Comparison of ENCODE assay signal across 1 cellular context in the genomic region with DNA sequence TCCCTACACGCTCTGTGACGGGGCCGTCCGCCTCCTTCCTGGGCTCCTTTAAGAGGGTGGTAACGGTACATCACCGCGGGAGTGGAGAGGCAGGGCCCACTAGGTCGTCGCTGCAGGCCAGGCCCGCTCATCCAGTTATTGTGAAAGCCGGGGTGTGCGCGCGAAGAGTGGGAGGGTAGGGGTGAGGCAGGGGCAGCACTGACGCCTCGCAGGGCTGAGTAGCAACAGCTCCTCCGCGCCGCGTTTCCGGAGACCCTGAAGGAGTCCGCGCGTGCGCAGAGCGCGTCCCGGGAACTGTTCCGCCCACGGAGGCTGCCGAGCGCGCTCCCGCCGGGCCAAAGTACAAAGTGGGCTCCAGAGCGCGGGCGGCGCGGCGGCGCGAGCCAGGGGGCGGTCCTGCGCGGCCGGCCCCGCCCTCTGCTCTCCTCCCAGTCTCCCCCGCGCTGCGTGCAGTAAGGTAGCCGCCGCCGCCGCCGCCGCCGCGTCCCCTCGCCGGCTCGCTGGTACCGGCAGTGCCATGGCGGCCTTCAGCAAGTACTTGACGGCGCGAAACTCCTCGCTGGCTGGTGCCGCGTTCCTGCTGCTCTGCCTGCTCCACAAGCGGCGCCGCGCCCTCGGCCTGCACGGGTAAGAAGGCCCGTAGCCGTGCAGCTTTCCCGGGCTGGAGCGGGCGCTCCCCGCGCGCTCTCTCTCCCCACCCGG.
TF ChIP-seq lines count a peak whose summit lies in the region.

Gene ABCD3 (plus strand): TSS at position 428 of the 702 bp plus-strand sequence. CDS start 90 bp downstream, at position 518.

TF ChIP-seq in GM12878, 131 proteins besides CTCF, POLR2A, EP300 and RAD21 (continued from another document and continues in another):
- TF ChIP-seq MLLT1 (IDR thresholded peaks at IDR 0.05) (peak; percentile 67; the same call in 1 of the 2 replicates), CHD4 (IDR thresholded peaks at IDR 0.05) (no peak), CBX3 (IDR thresholded peaks at IDR 0.05; ENCODE audit: borderline replicate concordance, low read depth) (no peak), BRCA1 (IDR thresholded peaks at IDR 0.05; ENCODE audit: low read depth, low read length) (no peak), SREBF2 (IDR thresholded peaks at IDR 0.05; ENCODE audit: low read length) (no peak), RUNX3 (IDR thresholded peaks at IDR 0.05; ENCODE audit: low read length) (peak; percentile 21; the same call in 1 of the 2 replicates), NFYA (IDR thresholded peaks at IDR 0.05; ENCODE audit: borderline replicate concordance, low read depth, low read length) (no peak), ATF2 (IDR thresholded peaks at IDR 0.05; ENCODE audit: low read length) (no peak), NFXL1 (IDR thresholded peaks at IDR 0.05; ENCODE audit: borderline replicate concordance) (peak; percentile 88), RB1 (IDR thresholded peaks at IDR 0.05; ENCODE audit: borderline replicate concordance) (peak; percentile 88), DPF2 (IDR thresholded peaks at IDR 0.05) (peak; percentile 77), SIX5 (IDR thresholded peaks at IDR 0.05; ENCODE audit: low read depth, low read length, severe bottlenecking) (no peak), PBX3 (IDR thresholded peaks at IDR 0.05; ENCODE audit: insufficient replicate concordance, low read depth, low read length) (no peak), NRF1 (conservative IDR thresholded peaks at IDR 0.05; ENCODE audit: low read depth, low read length) (peak; percentile 72), MYB (IDR thresholded peaks at IDR 0.05; ENCODE audit: borderline replicate concordance, low read depth, low read length) (no peak), SMC3 (IDR thresholded peaks at IDR 0.05; ENCODE audit: borderline replicate concordance, low read length) (no peak), IKZF1 (conservative IDR thresholded peaks at IDR 0.05) (peak; percentile 98), ATF3 (IDR thresholded peaks at IDR 0.05; ENCODE audit: borderline replicate concordance, extremely low read depth, low read depth, low read length) (no peak), MXI1 (IDR thresholded peaks at IDR 0.05; ENCODE audit: low read depth, low read length) (no peak; the same call in 1 of the 2 replicates), SREBF1 (IDR thresholded peaks at IDR 0.05; ENCODE audit: low read length) (no peak), PAX5 (IDR thresholded peaks at IDR 0.05; ENCODE audit: borderline replicate concordance, low read depth, low read length) (no peak), HDGF (IDR thresholded peaks at IDR 0.05) (peak; percentile 88), ZSCAN29 (IDR thresholded peaks at IDR 0.05) (no peak), TAF1 (IDR thresholded peaks at IDR 0.05; ENCODE audit: borderline replicate concordance, low read depth, low read length) (peak; percentile 73; the same call in 1 of the 2 replicates), RELB (IDR thresholded peaks at IDR 0.05; ENCODE audit: low read depth) (peak; percentile 69)
- TF ChIP-seq, protein P1, sequence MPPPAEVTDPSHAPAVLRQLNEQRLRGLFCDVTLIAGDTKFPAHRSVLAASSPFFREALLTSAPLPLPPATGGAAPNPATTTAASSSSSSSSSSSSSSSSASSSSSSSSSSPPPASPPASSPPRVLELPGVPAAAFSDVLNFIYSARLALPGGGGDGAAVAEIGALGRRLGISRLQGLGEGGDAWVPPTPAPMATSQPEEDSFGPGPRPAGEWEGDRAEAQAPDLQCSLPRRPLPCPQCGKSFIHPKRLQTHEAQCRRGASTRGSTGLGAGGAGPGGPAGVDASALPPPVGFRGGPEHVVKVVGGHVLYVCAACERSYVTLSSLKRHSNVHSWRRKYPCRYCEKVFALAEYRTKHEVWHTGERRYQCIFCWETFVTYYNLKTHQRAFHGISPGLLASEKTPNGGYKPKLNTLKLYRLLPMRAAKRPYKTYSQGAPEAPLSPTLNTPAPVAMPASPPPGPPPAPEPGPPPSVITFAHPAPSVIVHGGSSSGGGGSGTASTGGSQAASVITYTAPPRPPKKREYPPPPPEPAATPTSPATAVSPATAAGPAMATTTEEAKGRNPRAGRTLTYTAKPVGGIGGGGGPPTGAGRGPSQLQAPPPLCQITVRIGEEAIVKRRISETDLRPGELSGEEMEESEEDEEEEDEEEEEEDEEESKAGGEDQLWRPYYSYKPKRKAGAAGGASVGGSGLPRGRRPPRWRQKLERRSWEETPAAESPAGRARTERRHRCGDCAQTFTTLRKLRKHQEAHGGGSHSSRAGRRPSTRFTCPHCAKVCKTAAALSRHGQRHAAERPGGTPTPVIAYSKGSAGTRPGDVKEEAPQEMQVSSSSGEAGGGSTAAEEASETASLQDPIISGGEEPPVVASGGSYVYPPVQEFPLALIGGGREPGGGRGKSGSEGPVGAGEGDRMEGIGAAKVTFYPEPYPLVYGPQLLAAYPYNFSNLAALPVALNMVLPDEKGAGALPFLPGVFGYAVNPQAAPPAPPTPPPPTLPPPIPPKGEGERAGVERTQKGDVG (CRISPR knock-in tag; IDR thresholded peaks at IDR 0.05), result no peak
- TF ChIP-seq, protein P2, sequence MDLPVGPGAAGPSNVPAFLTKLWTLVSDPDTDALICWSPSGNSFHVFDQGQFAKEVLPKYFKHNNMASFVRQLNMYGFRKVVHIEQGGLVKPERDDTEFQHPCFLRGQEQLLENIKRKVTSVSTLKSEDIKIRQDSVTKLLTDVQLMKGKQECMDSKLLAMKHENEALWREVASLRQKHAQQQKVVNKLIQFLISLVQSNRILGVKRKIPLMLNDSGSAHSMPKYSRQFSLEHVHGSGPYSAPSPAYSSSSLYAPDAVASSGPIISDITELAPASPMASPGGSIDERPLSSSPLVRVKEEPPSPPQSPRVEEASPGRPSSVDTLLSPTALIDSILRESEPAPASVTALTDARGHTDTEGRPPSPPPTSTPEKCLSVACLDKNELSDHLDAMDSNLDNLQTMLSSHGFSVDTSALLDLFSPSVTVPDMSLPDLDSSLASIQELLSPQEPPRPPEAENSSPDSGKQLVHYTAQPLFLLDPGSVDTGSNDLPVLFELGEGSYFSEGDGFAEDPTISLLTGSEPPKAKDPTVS (IDR thresholded peaks at IDR 0.05; ENCODE audit: low read depth, low read length), result no peak
- TF ChIP-seq, protein P3, sequence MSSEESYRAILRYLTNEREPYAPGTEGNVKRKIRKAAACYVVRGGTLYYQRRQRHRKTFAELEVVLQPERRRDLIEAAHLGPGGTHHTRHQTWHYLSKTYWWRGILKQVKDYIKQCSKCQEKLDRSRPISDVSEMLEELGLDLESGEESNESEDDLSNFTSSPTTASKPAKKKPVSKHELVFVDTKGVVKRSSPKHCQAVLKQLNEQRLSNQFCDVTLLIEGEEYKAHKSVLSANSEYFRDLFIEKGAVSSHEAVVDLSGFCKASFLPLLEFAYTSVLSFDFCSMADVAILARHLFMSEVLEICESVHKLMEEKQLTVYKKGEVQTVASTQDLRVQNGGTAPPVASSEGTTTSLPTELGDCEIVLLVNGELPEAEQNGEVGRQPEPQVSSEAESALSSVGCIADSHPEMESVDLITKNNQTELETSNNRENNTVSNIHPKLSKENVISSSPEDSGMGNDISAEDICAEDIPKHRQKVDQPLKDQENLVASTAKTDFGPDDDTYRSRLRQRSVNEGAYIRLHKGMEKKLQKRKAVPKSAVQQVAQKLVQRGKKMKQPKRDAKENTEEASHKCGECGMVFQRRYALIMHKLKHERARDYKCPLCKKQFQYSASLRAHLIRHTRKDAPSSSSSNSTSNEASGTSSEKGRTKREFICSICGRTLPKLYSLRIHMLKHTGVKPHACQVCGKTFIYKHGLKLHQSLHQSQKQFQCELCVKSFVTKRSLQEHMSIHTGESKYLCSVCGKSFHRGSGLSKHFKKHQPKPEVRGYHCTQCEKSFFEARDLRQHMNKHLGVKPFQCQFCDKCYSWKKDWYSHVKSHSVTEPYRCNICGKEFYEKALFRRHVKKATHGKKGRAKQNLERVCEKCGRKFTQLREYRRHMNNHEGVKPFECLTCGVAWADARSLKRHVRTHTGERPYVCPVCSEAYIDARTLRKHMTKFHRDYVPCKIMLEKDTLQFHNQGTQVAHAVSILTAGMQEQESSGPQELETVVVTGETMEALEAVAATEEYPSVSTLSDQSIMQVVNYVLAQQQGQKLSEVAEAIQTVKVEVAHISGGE (CRISPR knock-in tag; IDR thresholded peaks at IDR 0.05), result no peak
- TF ChIP-seq, protein P4, sequence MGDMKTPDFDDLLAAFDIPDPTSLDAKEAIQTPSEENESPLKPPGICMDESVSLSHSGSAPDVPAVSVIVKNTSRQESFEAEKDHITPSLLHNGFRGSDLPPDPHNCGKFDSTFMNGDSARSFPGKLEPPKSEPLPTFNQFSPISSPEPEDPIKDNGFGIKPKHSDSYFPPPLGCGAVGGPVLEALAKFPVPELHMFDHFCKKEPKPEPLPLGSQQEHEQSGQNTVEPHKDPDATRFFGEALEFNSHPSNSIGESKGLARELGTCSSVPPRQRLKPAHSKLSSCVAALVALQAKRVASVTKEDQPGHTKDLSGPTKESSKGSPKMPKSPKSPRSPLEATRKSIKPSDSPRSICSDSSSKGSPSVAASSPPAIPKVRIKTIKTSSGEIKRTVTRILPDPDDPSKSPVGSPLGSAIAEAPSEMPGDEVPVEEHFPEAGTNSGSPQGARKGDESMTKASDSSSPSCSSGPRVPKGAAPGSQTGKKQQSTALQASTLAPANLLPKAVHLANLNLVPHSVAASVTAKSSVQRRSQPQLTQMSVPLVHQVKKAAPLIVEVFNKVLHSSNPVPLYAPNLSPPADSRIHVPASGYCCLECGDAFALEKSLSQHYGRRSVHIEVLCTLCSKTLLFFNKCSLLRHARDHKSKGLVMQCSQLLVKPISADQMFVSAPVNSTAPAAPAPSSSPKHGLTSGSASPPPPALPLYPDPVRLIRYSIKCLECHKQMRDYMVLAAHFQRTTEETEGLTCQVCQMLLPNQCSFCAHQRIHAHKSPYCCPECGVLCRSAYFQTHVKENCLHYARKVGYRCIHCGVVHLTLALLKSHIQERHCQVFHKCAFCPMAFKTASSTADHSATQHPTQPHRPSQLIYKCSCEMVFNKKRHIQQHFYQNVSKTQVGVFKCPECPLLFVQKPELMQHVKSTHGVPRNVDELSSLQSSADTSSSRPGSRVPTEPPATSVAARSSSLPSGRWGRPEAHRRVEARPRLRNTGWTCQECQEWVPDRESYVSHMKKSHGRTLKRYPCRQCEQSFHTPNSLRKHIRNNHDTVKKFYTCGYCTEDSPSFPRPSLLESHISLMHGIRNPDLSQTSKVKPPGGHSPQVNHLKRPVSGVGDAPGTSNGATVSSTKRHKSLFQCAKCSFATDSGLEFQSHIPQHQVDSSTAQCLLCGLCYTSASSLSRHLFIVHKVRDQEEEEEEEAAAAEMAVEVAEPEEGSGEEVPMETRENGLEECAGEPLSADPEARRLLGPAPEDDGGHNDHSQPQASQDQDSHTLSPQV (IDR thresholded peaks at IDR 0.05), result no peak
